1 cellular context compared by ENCODE assay signal in genomic region chr4:109873791-109874514, GRCh38.
TF ChIP-seq lines count a peak whose summit lies in the region.

No MANE protein-coding gene starts in this region.

TF ChIP-seq in IMR-90, 13 proteins besides CTCF, POLR2A, EP300 and RAD21 (continued from another document):
- no peak for TF ChIP-seq ELK1 (IDR thresholded peaks at IDR 0.05; ENCODE audit: borderline replicate concordance, low read depth, low read length)
TF ChIP-seq in IMR-90: peak in this region for 0.
